Comparison of ENCODE assay signal across 10 cellular contexts in the genomic region with DNA sequence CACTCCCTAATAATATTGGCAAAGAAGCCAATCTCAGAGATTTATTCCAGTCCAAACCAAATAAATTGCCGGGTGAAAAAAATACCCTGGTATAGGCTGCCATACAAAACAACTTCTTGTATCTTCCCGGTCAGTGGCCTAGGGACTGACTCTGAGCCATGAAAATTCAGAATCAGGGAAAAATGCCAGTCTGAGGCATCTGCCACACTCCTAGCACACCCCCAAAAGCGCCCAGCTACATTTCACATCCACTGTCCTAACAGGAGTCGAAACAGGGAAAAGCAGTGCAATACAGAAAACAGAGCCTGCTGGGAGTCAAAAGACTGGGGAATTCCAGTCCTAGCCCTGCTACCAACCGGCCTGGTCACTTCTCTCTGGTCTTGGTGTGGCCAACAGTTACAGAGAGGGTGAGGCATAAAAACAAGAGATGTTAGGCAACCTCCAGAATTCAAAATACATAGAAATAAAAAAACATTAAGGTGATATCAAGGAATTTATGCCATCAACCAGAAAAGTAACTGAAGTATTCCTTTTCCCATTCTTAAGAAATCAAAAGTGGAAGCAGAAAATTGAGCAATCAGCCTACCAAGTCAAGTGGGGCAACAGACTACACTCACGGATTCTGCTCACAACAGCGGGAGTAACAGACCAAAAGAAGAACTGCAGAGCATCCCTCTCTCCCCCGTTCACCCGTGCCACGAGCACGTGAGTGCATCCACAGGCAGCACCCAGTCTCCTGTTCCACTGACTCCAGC. TPM values are rescaled to one million over a fixed set of nuclear protein-coding genes. Genes with fewer than 3 reads are reported as not detected.
DNase-seq lines count a peak whose midpoint lies in the region; ATAC-seq, FAIRE-seq and TF ChIP-seq lines count a peak whose summit lies in the region.
"Had no signal": no experiment of that assay in that cellular context is flagged by ENCODE, and none has a peak within 500 bp of the region (broad histone marks: within the 10 kb centered on the region; RNA-seq: fewer than 3 reads in every experiment).

No MANE protein-coding gene starts in this region.

- peaks cover 31% of the 10 kb centered on the region; the same call in 1 of the 2 replicates for H4K20me1 ChIP-seq in PC-3 (ENCODE audit: low read length)

- ATAC-seq in PC-3 (peak; percentile 27; the same call in 1 of the 2 replicates), HG02870 (IDR thresholded peaks at IDR 0.05; ENCODE audit: unreplicated experiment) (no peak)
- ATAC-seq: HCT116 had no signal

- peaks cover 100% of the 10 kb centered on the region for H3K79me2 ChIP-seq in PC-3 (ENCODE audit: low read length)

- H2AFZ ChIP-seq in PC-3 (ENCODE audit: low read length), result no peak overlapping the region
- no peak overlapping the region for H2AFZ ChIP-seq in mesenchymal stem cell (ENCODE audit: low read depth, low read length)

- no peak overlapping the region for H2BK5ac ChIP-seq in mesenchymal stem cell (ENCODE audit: low read depth, low read length, poor library complexity, severe bottlenecking)

- peaks cover 3% of the 10 kb centered on the region; the same call in 1 of the 2 replicates for H3K36me3 ChIP-seq in PC-3 (ENCODE audit: low read depth, low read length)
- no peaks in the 10 kb centered on the region for H3K36me3 ChIP-seq in mesenchymal stem cell (ENCODE audit: control insufficient read depth in 1 of 2, insufficient read depth in 2 of 2, low read depth in 1 of 2, low read length in 2 of 2)
- H3K36me3 ChIP-seq in tibial artery, result no peaks in the 10 kb centered on the region

- WGBS in mesenchymal stem cell, result 92% methylated on average over 11 of the region's 11 CpGs

- H3K9ac ChIP-seq in PC-3 (ENCODE audit: low read length) (no peak overlapping the region), mesenchymal stem cell (ENCODE audit: low read length) (peak overlapping the region; percentile 90)
- H3K9ac ChIP-seq: KMS-11 had no signal

- peak overlapping the region; percentile 36 to 62 for H3K4ac ChIP-seq in mesenchymal stem cell (ENCODE audit: low read depth in 1 of 2, low read length in 2 of 2)

- H3K27ac ChIP-seq in PC-3 (ENCODE audit: low read length) (peak overlapping the region; percentile 31; the same call in 1 of the 2 replicates), coronary artery (peak overlapping the region; percentile 65 to 93), mesenchymal stem cell (ENCODE audit: low read length, poor library complexity, severe bottlenecking) (peak overlapping the region; percentile 3), tibial artery (peak overlapping the region; percentile 78 to 81)
- H3K27ac ChIP-seq: epithelial cell of prostate, KMS-11 had no signal

- peak overlapping the region; percentile 6 for H2AK5ac ChIP-seq in mesenchymal stem cell (ENCODE audit: low read length, severe bottlenecking)

- CTCF ChIA-PET in PC-3 (lab: Charles Lee), result no interaction called here

- POLR2A ChIA-PET in PC-3 (lab: Charles Lee; ENCODE audit: unreplicated experiment), result no interaction called here

- no peak for TF ChIP-seq CTCF in PC-3 (conservative IDR thresholded peaks at IDR 0.05; ENCODE audit: low read depth, low read length)
- no peak for TF ChIP-seq CTCF in coronary artery (IDR thresholded peaks at IDR 0.05)
- TF ChIP-seq CTCF in tibial artery (IDR thresholded peaks at IDR 0.05), result no peak
- TF ChIP-seq CTCF in D721Med (IDR thresholded peaks at IDR 0.05; ENCODE audit: insufficient read depth, missing control alignments), result no peak

- no TSS peak for BruUV-seq in PC-3 (replicated peaks; lab: Mats Ljungman, UMichigan)

- intact Hi-C loops in PC-3 (cut with micrococcal nuclease) (no loop called here), tibial artery (cut with DNase I; ENCODE audit: low total_unique reads) (no loop called here)

- H4K8ac ChIP-seq in mesenchymal stem cell (ENCODE audit: low read length), result peak overlapping the region; percentile 62

- peak overlapping the region; percentile 43 for H3K4me2 ChIP-seq in PC-3 (ENCODE audit: low read length)
- H3K4me2 ChIP-seq in mesenchymal stem cell (ENCODE audit: low read length, poor library complexity, severe bottlenecking), result no peak overlapping the region
- H3K4me2 ChIP-seq: KMS-11 had no signal

- H2BK120ac ChIP-seq in mesenchymal stem cell (ENCODE audit: low read depth, low read length), result peak overlapping the region; percentile 20

- DNase-seq in PC-3, result peak; percentile 11
- DNase-seq in coronary artery (ENCODE audit: low spot score), result no peak
- DNase-seq in mesenchymal stem cell, result peak; percentile 89
- peak in 1 of 2 donors; percentile 37 for DNase-seq in tibial artery
- no peak for DNase-seq in NCI-H2029 (lab: John Stamatoyannopoulos, UW)
- DNase-seq in D721Med (ENCODE audit: insufficient read length, low spot score), result no peak

- H2BK15ac ChIP-seq in mesenchymal stem cell (ENCODE audit: low read depth, poor library complexity, severe bottlenecking), result peak overlapping the region; percentile 44

- H3K4me3 ChIP-seq in PC-3 (ENCODE audit: low read length), result no peak overlapping the region
- peak overlapping the region; percentile 54 for H3K4me3 ChIP-seq in coronary artery
- peak overlapping the region in 1 of 2 experiments; percentile 70 for H3K4me3 ChIP-seq in mesenchymal stem cell (ENCODE audit: insufficient read depth in 1 of 2, low read depth in 1 of 2, low read length in 2 of 2)
- peak overlapping the region; percentile 12 to 27 for H3K4me3 ChIP-seq in tibial artery

- H3K79me1 ChIP-seq in mesenchymal stem cell (replicated peaks; ENCODE audit: low read length, poor library complexity, severe bottlenecking), result peaks cover 4% of the 10 kb centered on the region

- H3K23ac ChIP-seq in mesenchymal stem cell (ENCODE audit: low read length in 2 of 2), result no peak overlapping the region

- H2BK12ac ChIP-seq in mesenchymal stem cell (ENCODE audit: low read length in 2 of 2), result peak overlapping the region; percentile 1 to 84

- no peaks in the 10 kb centered on the region for H3K27me3 ChIP-seq in PC-3 (ENCODE audit: low read length)
- no peaks in the 10 kb centered on the region for H3K27me3 ChIP-seq in mesenchymal stem cell (ENCODE audit: control insufficient read depth in 1 of 2, insufficient read depth in 1 of 2, low read length in 2 of 2)
- H3K27me3 ChIP-seq in tibial artery, result no peaks in the 10 kb centered on the region

- H3K4me1 ChIP-seq in PC-3 (ENCODE audit: insufficient read depth, low read length) (peaks cover 54% of the 10 kb centered on the region), mesenchymal stem cell (ENCODE audit: control insufficient read depth, insufficient read depth, low read depth, low read length) (peaks cover 27% of the 10 kb centered on the region), tibial artery (peaks cover 0 to 65% (median 43%) of the 10 kb centered on the region in 4 donors)

- H3K9me3 ChIP-seq in PC-3 (ENCODE audit: low read length) (no peaks in the 10 kb centered on the region), mesenchymal stem cell (ENCODE audit: control insufficient read depth, low read length) (no peaks in the 10 kb centered on the region), tibial artery (no peaks in the 10 kb centered on the region)

- H3K9me2 ChIP-seq in PC-3 (replicated peaks; ENCODE audit: low read length), result no peaks in the 10 kb centered on the region

- peak overlapping the region in 1 of 2 experiments; percentile 10 for H3K14ac ChIP-seq in mesenchymal stem cell (ENCODE audit: low read length in 2 of 2)

- peak overlapping the region; percentile 29 to 47 for H3K18ac ChIP-seq in mesenchymal stem cell (ENCODE audit: low read depth in 1 of 2, low read length in 2 of 2)

- FAIRE-seq in D721Med (lab: Jason Lieb, UNC), result no peak

- H3F3A ChIP-seq in PC-3 (ENCODE audit: low read length, unreplicated experiment), result no peaks in the 10 kb centered on the region

- H4K91ac ChIP-seq in mesenchymal stem cell (ENCODE audit: low read length), result peak overlapping the region; percentile 83

RNA-seq across cellular contexts. Expression of gene AFAP1, which starts 29.5 kb away (rescaled TPM):
- 42.1 and 51.4 TPM in 2 replicates for total RNA-seq in PC-3 (2014; rRNA removed)
- 19.0 TPM for polyA plus RNA-seq in mesenchymal stem cell (2013, experiment 1 of 2)
- polyA plus RNA-seq in mesenchymal stem cell (2013, experiment 2 of 2), result 19.1 TPM

Comparison
In these comparisons a context has a peak if more than half of its experiments do, and no peak if none do; other contexts are left out.
1. DNase-seq: peak in PC-3 (single experiment) and mesenchymal stem cell (single experiment); none in coronary artery (single experiment), NCI-H2029 (single experiment) and D721Med (single experiment).
2. H3K27ac ChIP-seq: peak in every context shown above with its lines; median percentile 80 in tibial artery; 79 in coronary artery; 31 in PC-3; 3 in mesenchymal stem cell.